Comparison of ENCODE assay signal across 1 cellular context in genomic region chr19:11573324-11573723, GRCh38. TPM values are rescaled to one million over a fixed set of nuclear protein-coding genes. Genes with fewer than 3 reads are reported as not detected.
"Had no signal": no experiment of that assay in that cellular context is flagged by ENCODE, and none has a peak within 500 bp of the region (broad histone marks: within the 10 kb centered on the region; RNA-seq: fewer than 3 reads in every experiment).

No MANE protein-coding gene starts in this region.

RNA-seq across cellular contexts. Expression of gene CNN1, which starts 34.7 kb away (rescaled TPM):
- total RNA-seq: HT-29 had no signal
